1 cellular context compared by ENCODE assay signal in genomic region chr14:39168591-39168990, GRCh38.
TF ChIP-seq lines count a peak whose summit lies in the region.

No MANE protein-coding gene starts in this region.

TF ChIP-seq in GM23338, 12 proteins besides CTCF, POLR2A, EP300 and RAD21 (continued from another document):
- TF ChIP-seq ZNF462 (CRISPR knock-in tag; IDR thresholded peaks at IDR 0.05), result no peak
- TF ChIP-seq NANOG (IDR thresholded peaks at IDR 0.05; ENCODE audit: borderline replicate concordance), result no peak
- TF ChIP-seq STAT1 (IDR thresholded peaks at IDR 0.05; ENCODE audit: unreplicated experiment), result no peak
- no peak for TF ChIP-seq EZH2 (IDR thresholded peaks at IDR 0.05; ENCODE audit: low read depth, unreplicated experiment)
- TF ChIP-seq ETS1 (IDR thresholded peaks at IDR 0.05), result no peak
TF ChIP-seq in GM23338: peak in this region for 0.
